8 cellular contexts compared by ENCODE assay signal in genomic region chr10:5945561-5946418, GRCh38. TPM values are rescaled to one million over a fixed set of nuclear protein-coding genes. Genes with fewer than 3 reads are reported as not detected.
DNase-seq lines count a peak whose midpoint lies in the region; ATAC-seq and TF ChIP-seq lines count a peak whose summit lies in the region.

No MANE protein-coding gene starts in this region.

- DNase-seq in activated naive CD4-positive, alpha-beta T cell treated with anti-CD3 and anti-CD28 coated beads, Interleukin-2, amount 10 ng/mL, durations not matched to agents 7 days and 5 days = no peak
- DNase-seq in activated naive CD4-positive, alpha-beta T cell treated with Interleukin-2 at 50 U/mL for 16 hours = no peak
- no peak for DNase-seq in effector memory CD8-positive, alpha-beta T cell
- DNase-seq in mucosa of descending colon (peak in 2 of 3 donors; percentile 49 to 54), vagina (ENCODE audit: extremely low spot score in 2 of 2) (peak in 1 of 2 donors; percentile 94), GM20000 (ENCODE audit: low spot score) (no peak)

- no peaks in the 10 kb centered on the region for H3K36me3 ChIP-seq in mucosa of descending colon (ENCODE audit: low read depth)
- no peaks in the 10 kb centered on the region for H3K36me3 ChIP-seq in vagina

- H3K9me3 ChIP-seq in mucosa of descending colon (no peaks in the 10 kb centered on the region), vagina (no peaks in the 10 kb centered on the region)

- H3K27me3 ChIP-seq in vagina = no peaks in the 10 kb centered on the region

- H3K4me3 ChIP-seq in mucosa of descending colon (no peak overlapping the region), vagina (peak overlapping the region; percentile 24 to 43)

- CTCF ChIA-PET in activated naive CD4-positive, alpha-beta T cell treated with anti-CD3 and anti-CD28 coated beads, Interleukin-2, amount 10 ng/mL, durations not matched to agents 7 days and 5 days (lab: Charles Lee) = no interaction called here

- intact Hi-C loops in mucosa of descending colon (cut with DNase I, micrococcal nuclease) (no loop called here), vagina (cut with DNase I) (no loop called here)

- H3K27me3 Mint-ChIP-seq in activated naive CD4-positive, alpha-beta T cell treated with anti-CD3 and anti-CD28 coated beads, Interleukin-2, amount 10 ng/mL, durations not matched to agents 7 days and 5 days = peaks cover 9% of the 10 kb centered on the region
- no peaks in the 10 kb centered on the region for H3K27me3 Mint-ChIP-seq in effector memory CD8-positive, alpha-beta T cell

- H3K4me1 Mint-ChIP-seq in activated naive CD4-positive, alpha-beta T cell treated with anti-CD3 and anti-CD28 coated beads, Interleukin-2, amount 10 ng/mL, durations not matched to agents 7 days and 5 days = peaks cover 12% of the 10 kb centered on the region
- peaks cover 9 to 10% of the 10 kb centered on the region in 2 donors for H3K4me1 Mint-ChIP-seq in effector memory CD8-positive, alpha-beta T cell (ENCODE audit: low read depth in 2 of 2)

- H3K9me3 Mint-ChIP-seq in activated naive CD4-positive, alpha-beta T cell treated with anti-CD3 and anti-CD28 coated beads, Interleukin-2, amount 10 ng/mL, durations not matched to agents 7 days and 5 days = no peaks in the 10 kb centered on the region
- H3K9me3 Mint-ChIP-seq in effector memory CD8-positive, alpha-beta T cell = no peaks in the 10 kb centered on the region

- H3K4me1 ChIP-seq in mucosa of descending colon (ENCODE audit: low read depth) = peaks cover 17% of the 10 kb centered on the region
- peaks cover 55% of the 10 kb centered on the region for H3K4me1 ChIP-seq in vagina

- TF ChIP-seq POLR2A in vagina (IDR thresholded peaks at IDR 0.05) = peak in 1 of 2 donors; percentile 37

- TF ChIP-seq CTCF in mucosa of descending colon (IDR thresholded peaks at IDR 0.05) (no peak), vagina (IDR thresholded peaks at IDR 0.05) (no peak), GM20000 (IDR thresholded peaks at IDR 0.05; ENCODE audit: extremely low read depth, missing control alignments) (no peak)

- H3K27ac ChIP-seq in vagina = peak overlapping the region; percentile 83

- ATAC-seq in effector memory CD8-positive, alpha-beta T cell (replicated peaks) = no peak
- no peak for ATAC-seq in mucosa of descending colon
- no peak for ATAC-seq in HG02678 (IDR thresholded peaks at IDR 0.05; ENCODE audit: unreplicated experiment)
- ATAC-seq in GM21528 (IDR thresholded peaks at IDR 0.05; ENCODE audit: low FRiP score, unreplicated experiment) = no peak

- no peaks in the 10 kb centered on the region for H3K36me3 Mint-ChIP-seq in activated naive CD4-positive, alpha-beta T cell treated with anti-CD3 and anti-CD28 coated beads, Interleukin-2, amount 10 ng/mL, durations not matched to agents 7 days and 5 days
- peaks cover 5% of the 10 kb centered on the region for H3K36me3 Mint-ChIP-seq in effector memory CD8-positive, alpha-beta T cell (ENCODE audit: insufficient read depth)

- no peak overlapping the region for H3K27ac Mint-ChIP-seq in activated naive CD4-positive, alpha-beta T cell treated with anti-CD3 and anti-CD28 coated beads, Interleukin-2, amount 10 ng/mL, durations not matched to agents 7 days and 5 days
- H3K27ac Mint-ChIP-seq in effector memory CD8-positive, alpha-beta T cell = peak overlapping the region; percentile 34 to 67

- peak overlapping the region; percentile 36 for H3K4me3 Mint-ChIP-seq in activated naive CD4-positive, alpha-beta T cell treated with anti-CD3 and anti-CD28 coated beads, Interleukin-2, amount 10 ng/mL, durations not matched to agents 7 days and 5 days
- H3K4me3 Mint-ChIP-seq in effector memory CD8-positive, alpha-beta T cell = peak overlapping the region in 1 of 2 donors; percentile 56

RNA-seq across cellular contexts. Expression of gene IL15RA, which starts 31.6 kb away (rescaled TPM):
- total RNA-seq in mucosa of descending colon (10 to 100 TPM; 19.4 to 26.6 (median 20.6) TPM), vagina (41.0 TPM)

RNA-seq across cellular contexts. Expression of gene FBH1, which starts 55.7 kb away (rescaled TPM):
- 100 to 1,000 TPM in 2 of 3 donors, 10 to 100 TPM in 1; 74.1 to 109 (median 100) TPM for total RNA-seq in mucosa of descending colon
- 108 TPM for total RNA-seq in vagina

RNA-seq across cellular contexts. Expression of gene ANKRD16, which starts 56.1 kb away (rescaled TPM):
- total RNA-seq in mucosa of descending colon (1 to 10 TPM; 4.7 to 9.8 (median 7.4) TPM), vagina (17.7 TPM)

Comparison
In these comparisons a context has a peak if more than half of its experiments do, and no peak if none do; other contexts are left out.
1. DNase-seq: peak in mucosa of descending colon (2 of 3); none in activated naive CD4-positive, alpha-beta T cell treated with anti-CD3 and anti-CD28 coated beads, Interleukin-2, amount 10 ng/mL, durations not matched to agents 7 days and 5 days (single experiment), activated naive CD4-positive, alpha-beta T cell treated with Interleukin-2 at 50 U/mL for 16 hours (single experiment), effector memory CD8-positive, alpha-beta T cell (0 of 3) and GM20000 (single experiment).